In the genomic region with DNA sequence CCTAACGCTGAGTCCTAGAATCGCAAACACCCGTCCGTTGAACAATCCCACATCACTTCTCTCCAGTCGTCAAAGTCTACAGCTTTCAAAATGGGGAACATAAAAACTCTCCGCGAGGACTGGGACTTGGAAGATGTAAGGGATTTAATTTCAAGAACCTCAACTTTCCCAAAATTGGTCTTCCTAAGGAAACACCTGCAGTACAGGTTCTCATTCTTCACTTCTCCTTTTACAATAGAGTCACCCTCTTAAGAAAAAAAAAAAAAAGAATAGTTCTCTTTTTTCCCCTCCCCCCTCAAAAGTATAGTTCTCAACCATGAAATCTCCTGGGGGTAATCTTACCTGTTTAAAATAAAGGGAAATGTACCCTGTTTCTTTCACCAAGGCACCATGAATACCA, we compare ENCODE assay signal across 8 cellular contexts. TPM values are rescaled to one million over a fixed set of nuclear protein-coding genes. Genes with fewer than 3 reads are reported as not detected.
A peak's percentile ranks its signal among the peaks of the same experiment; 100 is the strongest.
DNase-seq lines count a peak whose midpoint lies in the region; ATAC-seq and TF ChIP-seq lines count a peak whose summit lies in the region.

No MANE protein-coding gene starts in this region.

- ATAC-seq in central memory CD8-positive, alpha-beta T cell (replicated peaks; ENCODE audit: extremely low read depth, poor library complexity, severe bottlenecking): no peak
- no peak for ATAC-seq in GM19397 (IDR thresholded peaks at IDR 0.05; ENCODE audit: unreplicated experiment)

- CTCF ChIA-PET in Calu3 (lab: Charles Lee): interaction anchor here (0.7 kb wide), 1 partner anchor 20 kb away, joined by 3 read pairs; no protein-coding TSS in a partner anchor

- H3K27me3 ChIP-seq in neuron (ENCODE audit: insufficient read depth, low read length): no peaks in the 10 kb centered on the region

- peaks cover 34% of the 10 kb centered on the region for H3K4me1 ChIP-seq in neuron (ENCODE audit: insufficient read depth, low read length)

- H3K36me3 ChIP-seq in neuron (ENCODE audit: insufficient read depth, low read length): peaks cover 23% of the 10 kb centered on the region

- peak overlapping the region; percentile 89 for H2AFZ ChIP-seq in neuron (ENCODE audit: low read depth, low read length)

- peaks cover 53% of the 10 kb centered on the region for H3K36me3 Mint-ChIP-seq in Calu3 (ENCODE audit: insufficient read depth, unreplicated experiment)
- H3K36me3 Mint-ChIP-seq in central memory CD8-positive, alpha-beta T cell (ENCODE audit: insufficient read depth): peaks cover 28% of the 10 kb centered on the region

- H3K4me1 Mint-ChIP-seq in Calu3 (ENCODE audit: low read depth, unreplicated experiment): peaks cover 46% of the 10 kb centered on the region
- peaks cover 52% of the 10 kb centered on the region for H3K4me1 Mint-ChIP-seq in central memory CD8-positive, alpha-beta T cell

- H3K27me3 Mint-ChIP-seq in Calu3 (ENCODE audit: unreplicated experiment): no peaks in the 10 kb centered on the region
- no peaks in the 10 kb centered on the region for H3K27me3 Mint-ChIP-seq in central memory CD8-positive, alpha-beta T cell

- DNase-seq in Calu3 (no peak), Kasumi-1 (lab: John Stamatoyannopoulos, UW) (peak; percentile 9 to 28), activated gamma-delta T cell treated with Interleukin-2 at 50 U/mL for 16 hours (no peak), HPDE6-E6E7 (ENCODE audit: extremely low spot score) (no peak)
- no peak for DNase-seq in central memory CD8-positive, alpha-beta T cell (ENCODE audit: low spot score in 2 of 2)
- DNase-seq in stimulated activated CD4-positive, alpha-beta T cell treated with anti-CD3 and anti-CD28 coated beads, Interleukin-4, amount 100 ng/mL, for 1 hour: no peak

- no TSS peak for BruUV-seq in Calu3 (replicated peaks; lab: Mats Ljungman, UMichigan)

- peak overlapping the region; percentile 62 for H3K4me3 ChIP-seq in neuron (ENCODE audit: low read length)

- no peak for TF ChIP-seq CTCF in Calu3 (IDR thresholded peaks at IDR 0.05; ENCODE audit: unreplicated experiment)

- peak overlapping the region; percentile 95 for H3K27ac Mint-ChIP-seq in Calu3 (ENCODE audit: unreplicated experiment)
- H3K27ac Mint-ChIP-seq in central memory CD8-positive, alpha-beta T cell (ENCODE audit: low read depth): peak overlapping the region; percentile 92

- H3K9me3 ChIP-seq in neuron (ENCODE audit: low read length): no peaks in the 10 kb centered on the region

- H3K9me3 Mint-ChIP-seq in Calu3 (ENCODE audit: low read depth, unreplicated experiment): no peaks in the 10 kb centered on the region
- H3K9me3 Mint-ChIP-seq in central memory CD8-positive, alpha-beta T cell: no peaks in the 10 kb centered on the region

- intact Hi-C loops in Calu3 (cut with micrococcal nuclease; ENCODE audit: unreplicated experiment): no loop called here

- peak overlapping the region; percentile 93 for H3K4me3 Mint-ChIP-seq in Calu3 (ENCODE audit: low read depth, unreplicated experiment)
- H3K4me3 Mint-ChIP-seq in central memory CD8-positive, alpha-beta T cell: peak overlapping the region; percentile 95

RNA-seq across cellular contexts. Expression of gene DAXX, which starts 1.4 kb away (rescaled TPM):
- 86.3 and 86.6 TPM in 2 replicates for total RNA-seq in Calu3 (2022)

RNA-seq across cellular contexts. Expression of gene ZBTB22, which starts 6.6 kb away (rescaled TPM):
- 22.6 and 26.4 TPM in 2 replicates for total RNA-seq in Calu3 (2022)

RNA-seq across cellular contexts. Expression of gene TAPBP, which starts 10.3 kb away (rescaled TPM):
- 443 and 488 TPM in 2 replicates for total RNA-seq in Calu3 (2022)

RNA-seq across cellular contexts. Expression of gene RGL2, which starts 25.4 kb away (rescaled TPM):
- total RNA-seq in Calu3 (2022): 138 and 154 TPM in 2 replicates

RNA-seq across cellular contexts. Expression of gene PFDN6, which starts 34.7 kb away (rescaled TPM):
- total RNA-seq in Calu3 (2022): 141 and 168 TPM in 2 replicates

Comparison
In these comparisons a context has a peak if more than half of its experiments do, and no peak if none do; other contexts are left out.
1. DNase-seq: peak in Kasumi-1 (2 of 2); none in Calu3 (single experiment), central memory CD8-positive, alpha-beta T cell (0 of 2), activated gamma-delta T cell treated with Interleukin-2 at 50 U/mL for 16 hours (single experiment), stimulated activated CD4-positive, alpha-beta T cell treated with anti-CD3 and anti-CD28 coated beads, Interleukin-4, amount 100 ng/mL, for 1 hour (single experiment) and HPDE6-E6E7 (single experiment).